ENCODE assay signal across 32 cellular contexts in genomic region chr20:61041481-61041880, GRCh38.
"Had no signal": no experiment of that assay in that cellular context is flagged by ENCODE, and none has a peak within 500 bp of the region (broad histone marks: within the 10 kb centered on the region; RNA-seq: fewer than 3 reads in every experiment).

No MANE protein-coding gene starts in this region.

- H3K36me3 ChIP-seq: adrenal gland, brain microvascular endothelial cell, breast epithelium had no signal

- ATAC-seq: activated CD8-positive, alpha-beta T cell treated with anti-CD3 and anti-CD28 coated beads for 36 hours; activated naive CD4-positive, alpha-beta T cell treated with anti-CD3 and anti-CD28 coated beads, Interleukin-2, amount 50 U/mL, for 72 hours; activated T-cell treated with anti-CD3 and anti-CD28 coated beads, Interleukin-2, amount 50 U/mL, for 4 hours; activated T-cell treated with anti-CD3 and anti-CD28 coated beads, Interleukin-2, amount 50 U/mL, for 72 hours; activated T-helper 17 cell treated with anti-CD3 and anti-CD28 coated beads, Interleukin-2, amount 50 U/mL, for 72 hours; body of pancreas had no signal

- H3K27me3 ChIP-seq: adrenal gland, body of pancreas, brain microvascular endothelial cell had no signal

- H3K4me3 ChIP-seq: adrenal gland, body of pancreas, breast epithelium had no signal

- H3K4me1 ChIP-seq: adrenal gland, body of pancreas, breast epithelium had no signal

- H3K27ac ChIP-seq: adrenal gland, body of pancreas, brain microvascular endothelial cell, breast epithelium, VCaP had no signal

- H3K9me3 ChIP-seq: adrenal gland, body of pancreas, breast epithelium had no signal

- DNase-seq: activated B cell treated with CpG ODN at 0.5 μM for 24 hours; activated CD4-positive, alpha-beta memory T cell treated with anti-CD3 and anti-CD28 coated beads for 36 hours; activated CD4-positive, alpha-beta T cell treated with anti-CD3 and anti-CD28 coated beads for 4 hours; activated CD4-positive, alpha-beta T cell treated with anti-CD3 and anti-CD28 coated beads, Interleukin-2, amount 10 ng/mL, durations not matched to agents 24 days and 14 days; activated CD4-positive, alpha-beta T cell treated with anti-CD3 and anti-CD28 coated beads, Interleukin-2, amount 50 U/mL, for 1 hour; activated CD4-positive, alpha-beta T cell treated with anti-CD3 and anti-CD28 coated beads, Interleukin-2, amount 50 U/mL, for 4 hours; activated CD4-positive, CD25-positive, alpha-beta regulatory T cell treated with anti-CD3 and anti-CD28 coated beads, Interleukin-2, amount 50 U/mL, for 72 hours; activated CD8-positive, alpha-beta memory T cell treated with anti-CD3 and anti-CD28 coated beads, Interleukin-2, amount 50 U/mL, for 4 hours; activated CD8-positive, alpha-beta T cell treated with anti-CD3 and anti-CD28 coated beads for 36 hours; activated effector memory CD4-positive, alpha-beta T cell treated with anti-CD3 and anti-CD28 coated beads, Interleukin-2, amount 50 U/mL, for 16 hours; activated gamma-delta T cell treated with Interleukin-2 at 50 U/mL for 16 hours; activated naive CD4-positive, alpha-beta T cell; activated naive CD4-positive, alpha-beta T cell treated with anti-CD3 and anti-CD28 coated beads for 36 hours; activated naive CD4-positive, alpha-beta T cell treated with anti-CD3 and anti-CD28 coated beads, Interleukin-2, amount 50 U/mL, for 16 hours; activated naive CD8-positive, alpha-beta T cell treated with anti-CD3 and anti-CD28 coated beads for 36 hours; activated T-cell treated with anti-CD3 and anti-CD28 coated beads for 4 hours; activated T-cell treated with anti-CD3 and anti-CD28 coated beads, Interleukin-2, amount 50 U/mL, for 1 hour; activated T-cell treated with anti-CD3 and anti-CD28 coated beads, Interleukin-2, amount 50 U/mL, for 4 hours; activated T-cell treated with anti-CD3 and anti-CD28 coated beads, Interleukin-2, amount 50 U/mL, for 72 hours; adrenal gland; amniotic stem cell; aorta; body of pancreas; brain microvascular endothelial cell; caudate nucleus; cerebellar nuclear complex; T-helper 2 cell; T-helper 9 cell had no signal
